ENCODE assay signal across 17 cellular contexts in genomic region chr16:70779361-70779760, GRCh38. TPM values are rescaled to one million over a fixed set of nuclear protein-coding genes. Genes with fewer than 3 reads are reported as not detected.
DNase-seq lines count a peak whose midpoint lies in the region; ATAC-seq and TF ChIP-seq lines count a peak whose summit lies in the region.
"Had no signal": no experiment of that assay in that cellular context is flagged by ENCODE, and none has a peak within 500 bp of the region (broad histone marks: within the 10 kb centered on the region; RNA-seq: fewer than 3 reads in every experiment).

No MANE protein-coding gene starts in this region.

- H3K4me1 ChIP-seq in GM23338 (ENCODE audit: insufficient read depth), result 0 out of 2 replicates have a peak, but pooled peaks cover 3% of the 10 kb centered on the region
- H3K4me1 ChIP-seq in gastroesophageal sphincter, result peaks cover 0 to 13% (median 0%) of the 10 kb centered on the region in 3 donors

- no peak for TF ChIP-seq EP300 in gastroesophageal sphincter (IDR thresholded peaks at IDR 0.05)

- 44 to 55% methylated on average over 1 of the region's 1 CpG for WGBS in gastroesophageal sphincter (ENCODE audit: low coverage in 1 of 2), 2 donors

- no peak overlapping the region for H3K4me3 Mint-ChIP-seq in GM23338
- H3K4me3 Mint-ChIP-seq: activated CD4-positive, alpha-beta memory T cell treated with anti-CD3 and anti-CD28 coated beads for 36 hours; activated naive CD8-positive, alpha-beta T cell treated with anti-CD3 and anti-CD28 coated beads for 36 hours; CD4-positive, alpha-beta T cell; naive B cell had no signal

- TF ChIP-seq CTCF in GM23338 (conservative IDR thresholded peaks at IDR 0.05; ENCODE audit: low read depth in 2 of 2), result no peak
- no peak for TF ChIP-seq CTCF in gastroesophageal sphincter (IDR thresholded peaks at IDR 0.05)

- TF ChIP-seq POLR2A in gastroesophageal sphincter (IDR thresholded peaks at IDR 0.05), result no peak

- no peaks in the 10 kb centered on the region for H3F3A ChIP-seq in GM23338 (replicated peaks; ENCODE audit: low read depth)

- H3K4me1 Mint-ChIP-seq in GM23338, result peaks cover 5% of the 10 kb centered on the region; the same call in 1 of the 3 replicates
- H3K4me1 Mint-ChIP-seq: activated naive CD8-positive, alpha-beta T cell treated with anti-CD3 and anti-CD28 coated beads for 36 hours; naive B cell had no signal

- DNase-seq in GM23338 (ENCODE audit: low spot score) (no peak), amniotic epithelial cell (ENCODE audit: low read depth) (peak; percentile 21), sciatic nerve (ENCODE audit: low spot score) (no peak), ecto neural progenitor cell (ENCODE audit: low spot score) (no peak), midbrain (lab: John Stamatoyannopoulos, UW) (no peak)
- DNase-seq: activated CD4-positive, alpha-beta memory T cell treated with anti-CD3 and anti-CD28 coated beads for 36 hours; activated naive CD8-positive, alpha-beta T cell treated with anti-CD3 and anti-CD28 coated beads for 36 hours; CD4-positive, alpha-beta T cell; effector memory CD4-positive, alpha-beta T cell; naive B cell; occipital lobe; stimulated activated naive CD8-positive, alpha-beta T cell treated with anti-CD3 and anti-CD28 coated beads, Interleukin-15, Interleukin-2, amounts not matched to agents 100 U/mL and 50 U/mL, for 24 hours; T-helper 1 cell had no signal

- H2AFZ ChIP-seq in GM23338, result no peak overlapping the region

- H3K4me2 ChIP-seq in GM23338, result no peak overlapping the region

- H3K27me3 Mint-ChIP-seq in GM23338 (ENCODE audit: insufficient read depth, low read depth, poor library complexity), result peaks cover 17% of the 10 kb centered on the region
- H3K27me3 Mint-ChIP-seq: activated CD4-positive, alpha-beta memory T cell treated with anti-CD3 and anti-CD28 coated beads for 36 hours; activated naive CD8-positive, alpha-beta T cell treated with anti-CD3 and anti-CD28 coated beads for 36 hours; CD4-positive, alpha-beta T cell; naive B cell had no signal

- intact Hi-C loops in sciatic nerve (cut with DNase I), result no loop called here

- no peaks in the 10 kb centered on the region for H3K79me2 ChIP-seq in GM23338 (replicated peaks; ENCODE audit: insufficient read depth)

- ATAC-seq in GM23338 (no peak), gastroesophageal sphincter (no peak), sciatic nerve (peak; percentile 36), HG03039 (IDR thresholded peaks at IDR 0.05; ENCODE audit: unreplicated experiment) (no peak)
- ATAC-seq: stimulated activated naive CD8-positive, alpha-beta T cell treated with anti-CD3 and anti-CD28 coated beads, Interleukin-15, Interleukin-2, amounts not matched to agents 100 U/mL and 50 U/mL, for 24 hours had no signal

- no peak overlapping the region for H3K27ac Mint-ChIP-seq in GM23338
- H3K27ac Mint-ChIP-seq: activated CD4-positive, alpha-beta memory T cell treated with anti-CD3 and anti-CD28 coated beads for 36 hours; activated naive CD8-positive, alpha-beta T cell treated with anti-CD3 and anti-CD28 coated beads for 36 hours; activated T-helper 2 cell treated with anti-CD3 and anti-CD28 coated beads, Interferon-gamma antibody, Interleukin-2, Interleukin-4, amounts not matched to agents 10 μg/mL and 5 μg/mL and 100 μg/mL, durations not matched to agents 14 hours and 24 hours and 36 hours; CD4-positive, alpha-beta T cell; naive B cell had no signal

- no peaks in the 10 kb centered on the region for H3K9me2 ChIP-seq in GM23338 (ENCODE audit: insufficient read depth)

- H3K4me3 ChIP-seq in GM23338 (no peak overlapping the region), gastroesophageal sphincter (no peak overlapping the region)
- H3K4me3 ChIP-seq: thoracic aorta had no signal

- H3K27ac ChIP-seq in GM23338 (ENCODE audit: low read depth), result 0 out of 2 replicates have a peak overlapping the region, but pooled peaks have one; percentile 52
- H3K27ac ChIP-seq in gastroesophageal sphincter, result peak overlapping the region in 3 of 4 donors; percentile 23 to 38 (median 36)
- H3K27ac ChIP-seq: thoracic aorta had no signal

- H3K36me3 ChIP-seq in GM23338 (ENCODE audit: insufficient read depth), result peaks cover 20% of the 10 kb centered on the region; the same call in 1 of the 2 replicates
- H3K36me3 ChIP-seq in gastroesophageal sphincter, result peaks cover 0 to 73% of the 10 kb centered on the region in 2 donors

- 0 out of 2 replicates have a peak, but pooled peaks cover 3% of the 10 kb centered on the region for H4K20me1 ChIP-seq in GM23338 (replicated peaks; ENCODE audit: insufficient read depth)

- H3K27me3 ChIP-seq in GM23338 (ENCODE audit: insufficient read depth) (no peaks in the 10 kb centered on the region), gastroesophageal sphincter (no peaks in the 10 kb centered on the region)

- H3K9me3 Mint-ChIP-seq in GM23338, result peaks cover 3% of the 10 kb centered on the region; the same call in 2 of the 3 replicates
- H3K9me3 Mint-ChIP-seq: activated CD4-positive, alpha-beta memory T cell treated with anti-CD3 and anti-CD28 coated beads for 36 hours; activated T-helper 2 cell treated with anti-CD3 and anti-CD28 coated beads, Interferon-gamma antibody, Interleukin-2, Interleukin-4, amounts not matched to agents 10 μg/mL and 5 μg/mL and 100 μg/mL, durations not matched to agents 14 hours and 24 hours and 36 hours; CD4-positive, alpha-beta T cell; naive B cell had no signal

- H3K36me3 Mint-ChIP-seq in GM23338 (ENCODE audit: low read depth), result peaks cover 68% of the 10 kb centered on the region

- H3K9me3 ChIP-seq in gastroesophageal sphincter, result no peaks in the 10 kb centered on the region
- H3K9me3 ChIP-seq: thoracic aorta had no signal

TF ChIP-seq in GM23338, 12 proteins besides CTCF, POLR2A, EP300 and RAD21 (continues in another document):
- TF ChIP-seq CREB1 (CRISPR knock-in tag; IDR thresholded peaks at IDR 0.05; ENCODE audit: low read depth), result no peak
- TF ChIP-seq EZH2 (IDR thresholded peaks at IDR 0.05; ENCODE audit: low read depth, unreplicated experiment), result no peak
- TF ChIP-seq, protein P1, sequence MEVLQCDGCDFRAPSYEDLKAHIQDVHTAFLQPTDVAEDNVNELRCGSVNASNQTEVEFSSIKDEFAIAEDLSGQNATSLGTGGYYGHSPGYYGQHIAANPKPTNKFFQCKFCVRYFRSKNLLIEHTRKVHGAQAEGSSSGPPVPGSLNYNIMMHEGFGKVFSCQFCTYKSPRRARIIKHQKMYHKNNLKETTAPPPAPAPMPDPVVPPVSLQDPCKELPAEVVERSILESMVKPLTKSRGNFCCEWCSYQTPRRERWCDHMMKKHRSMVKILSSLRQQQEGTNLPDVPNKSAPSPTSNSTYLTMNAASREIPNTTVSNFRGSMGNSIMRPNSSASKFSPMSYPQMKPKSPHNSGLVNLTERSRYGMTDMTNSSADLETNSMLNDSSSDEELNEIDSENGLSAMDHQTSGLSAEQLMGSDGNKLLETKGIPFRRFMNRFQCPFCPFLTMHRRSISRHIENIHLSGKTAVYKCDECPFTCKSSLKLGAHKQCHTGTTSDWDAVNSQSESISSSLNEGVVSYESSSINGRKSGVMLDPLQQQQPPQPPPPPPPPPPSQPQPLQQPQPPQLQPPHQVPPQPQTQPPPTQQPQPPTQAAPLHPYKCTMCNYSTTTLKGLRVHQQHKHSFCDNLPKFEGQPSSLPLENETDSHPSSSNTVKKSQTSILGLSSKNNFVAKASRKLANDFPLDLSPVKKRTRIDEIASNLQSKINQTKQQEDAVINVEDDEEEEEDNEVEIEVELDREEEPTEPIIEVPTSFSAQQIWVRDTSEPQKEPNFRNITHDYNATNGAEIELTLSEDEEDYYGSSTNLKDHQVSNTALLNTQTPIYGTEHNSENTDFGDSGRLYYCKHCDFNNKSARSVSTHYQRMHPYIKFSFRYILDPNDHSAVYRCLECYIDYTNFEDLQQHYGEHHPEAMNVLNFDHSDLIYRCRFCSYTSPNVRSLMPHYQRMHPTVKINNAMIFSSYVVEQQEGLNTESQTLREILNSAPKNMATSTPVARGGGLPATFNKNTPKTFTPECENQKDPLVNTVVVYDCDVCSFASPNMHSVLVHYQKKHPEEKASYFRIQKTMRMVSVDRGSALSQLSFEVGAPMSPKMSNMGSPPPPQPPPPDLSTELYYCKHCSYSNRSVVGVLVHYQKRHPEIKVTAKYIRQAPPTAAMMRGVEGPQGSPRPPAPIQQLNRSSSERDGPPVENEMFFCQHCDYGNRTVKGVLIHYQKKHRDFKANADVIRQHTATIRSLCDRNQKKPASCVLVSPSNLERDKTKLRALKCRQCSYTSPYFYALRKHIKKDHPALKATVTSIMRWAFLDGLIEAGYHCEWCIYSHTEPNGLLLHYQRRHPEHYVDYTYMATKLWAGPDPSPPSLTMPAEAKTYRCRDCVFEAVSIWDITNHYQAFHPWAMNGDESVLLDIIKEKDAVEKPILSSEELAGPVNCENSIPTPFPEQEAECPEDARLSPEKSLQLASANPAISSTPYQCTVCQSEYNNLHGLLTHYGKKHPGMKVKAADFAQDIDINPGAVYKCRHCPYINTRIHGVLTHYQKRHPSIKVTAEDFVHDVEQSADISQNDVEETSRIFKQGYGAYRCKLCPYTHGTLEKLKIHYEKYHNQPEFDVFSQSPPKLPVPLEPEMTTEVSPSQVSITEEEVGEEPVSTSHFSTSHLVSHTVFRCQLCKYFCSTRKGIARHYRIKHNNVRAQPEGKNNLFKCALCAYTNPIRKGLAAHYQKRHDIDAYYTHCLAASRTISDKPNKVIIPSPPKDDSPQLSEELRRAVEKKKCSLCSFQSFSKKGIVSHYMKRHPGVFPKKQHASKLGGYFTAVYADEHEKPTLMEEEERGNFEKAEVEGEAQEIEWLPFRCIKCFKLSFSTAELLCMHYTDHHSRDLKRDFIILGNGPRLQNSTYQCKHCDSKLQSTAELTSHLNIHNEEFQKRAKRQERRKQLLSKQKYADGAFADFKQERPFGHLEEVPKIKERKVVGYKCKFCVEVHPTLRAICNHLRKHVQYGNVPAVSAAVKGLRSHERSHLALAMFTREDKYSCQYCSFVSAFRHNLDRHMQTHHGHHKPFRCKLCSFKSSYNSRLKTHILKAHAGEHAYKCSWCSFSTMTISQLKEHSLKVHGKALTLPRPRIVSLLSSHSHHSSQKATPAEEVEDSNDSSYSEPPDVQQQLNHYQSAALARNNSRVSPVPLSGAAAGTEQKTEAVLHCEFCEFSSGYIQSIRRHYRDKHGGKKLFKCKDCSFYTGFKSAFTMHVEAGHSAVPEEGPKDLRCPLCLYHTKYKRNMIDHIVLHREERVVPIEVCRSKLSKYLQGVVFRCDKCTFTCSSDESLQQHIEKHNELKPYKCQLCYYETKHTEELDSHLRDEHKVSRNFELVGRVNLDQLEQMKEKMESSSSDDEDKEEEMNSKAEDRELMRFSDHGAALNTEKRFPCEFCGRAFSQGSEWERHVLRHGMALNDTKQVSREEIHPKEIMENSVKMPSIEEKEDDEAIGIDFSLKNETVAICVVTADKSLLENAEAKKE (CRISPR knock-in tag; IDR thresholded peaks at IDR 0.05), result no peak

RNA-seq across cellular contexts. Expression of gene VAC14, which starts 21.6 kb away (rescaled TPM):
- total RNA-seq in GM23338 (2014; rRNA removed; shearing (Covaris generic)), result 70.8 and 77.7 TPM in 2 replicates
- 41.9 and 42.3 TPM in 2 replicates for polyA plus RNA-seq in GM23338 (2016; fragmentation: Nextera tagmentation; extraction: Ambion mirVana)
- total RNA-seq in gastroesophageal sphincter (10 to 100 TPM; 23.5 to 44.1 (median 29.8) TPM), sciatic nerve (26.2 TPM)
